8 cellular contexts compared by ENCODE assay signal in the genomic region with DNA sequence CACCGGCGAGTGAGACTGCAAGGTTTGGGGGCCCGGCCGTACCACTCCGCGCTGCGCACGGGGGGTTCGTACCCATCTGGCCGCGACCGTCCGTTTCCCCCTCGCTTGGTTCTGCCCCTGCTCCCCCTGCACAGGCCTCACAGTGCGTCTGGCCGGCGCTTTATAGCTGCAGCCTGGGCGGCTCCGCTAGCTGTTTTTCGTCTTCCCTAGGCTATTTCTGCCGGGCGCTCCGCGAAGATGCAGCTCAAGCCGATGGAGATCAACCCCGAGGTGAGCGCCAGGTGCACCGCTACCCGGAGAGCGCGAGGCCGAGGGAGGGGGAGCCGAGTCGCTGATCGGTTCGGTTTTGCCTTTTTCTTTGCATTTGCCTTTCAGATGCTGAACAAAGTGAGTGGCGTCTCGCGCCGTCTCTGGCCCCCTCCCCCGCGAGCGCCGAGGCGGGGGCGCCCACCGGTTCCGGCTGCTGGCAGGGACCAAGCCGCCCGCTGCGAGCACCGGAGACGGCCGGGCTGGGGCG. TPM values are rescaled to one million over a fixed set of nuclear protein-coding genes. Genes with fewer than 3 reads are reported as not detected.
A peak's percentile ranks its signal among the peaks of the same experiment; 100 is the strongest.
DNase-seq lines count a peak whose midpoint lies in the region; ATAC-seq and TF ChIP-seq lines count a peak whose summit lies in the region.

A gene (plus strand): TSS at position 189 of the 517 bp plus-strand sequence. CDS start 49 bp downstream, at position 238.

- CTCF ChIA-PET in activated CD4-positive, alpha-beta T cell treated with anti-CD3 and anti-CD28 coated beads for 36 hours (lab: Charles Lee), result interaction anchor here (0.6 to 1.2 kb wide), 2 partner anchors 43 kb away, joined by 3 read pairs; a partner anchor contains a TSS

- no peaks in the 10 kb centered on the region for H3K36me3 ChIP-seq in ovary

- TF ChIP-seq CTCF in ovary (IDR thresholded peaks at IDR 0.05), result no peak

- H3K36me3 Mint-ChIP-seq in activated CD4-positive, alpha-beta T cell treated with anti-CD3 and anti-CD28 coated beads for 36 hours (ENCODE audit: low read depth), result no peaks in the 10 kb centered on the region

- intact Hi-C loops in activated CD4-positive, alpha-beta T cell treated with anti-CD3 and anti-CD28 coated beads for 36 hours (cut with DNase I, micrococcal nuclease), result loop anchor here in 1 of 2 experiments (2.0 kb wide), 1 partner anchor 40 kb away; no protein-coding TSS in a partner anchor
- intact Hi-C loops in left cardiac atrium (cut with DNase I) (no loop called here), ovary (cut with DNase I) (no loop called here)

- no peaks in the 10 kb centered on the region for H3K9me3 ChIP-seq in ovary

- POLR2A ChIA-PET in activated CD4-positive, alpha-beta T cell treated with anti-CD3 and anti-CD28 coated beads for 36 hours (lab: Charles Lee), result no interaction called here

- peaks cover 11% of the 10 kb centered on the region for H3K4me1 ChIP-seq in ovary (ENCODE audit: insufficient read depth)

- no peak for TF ChIP-seq EP300 in ovary (IDR thresholded peaks at IDR 0.05)

- ATAC-seq in activated CD4-positive, alpha-beta T cell treated with anti-CD3 and anti-CD28 coated beads for 36 hours, result peak; percentile 50
- peak; percentile 47 for ATAC-seq in HG02938 (IDR thresholded peaks at IDR 0.05; ENCODE audit: unreplicated experiment)
- peak; percentile 74 to 88 for ATAC-seq in left cardiac atrium

- H3K4me1 Mint-ChIP-seq in activated CD4-positive, alpha-beta T cell treated with anti-CD3 and anti-CD28 coated beads for 36 hours, result peaks cover 6% of the 10 kb centered on the region

- H3K27me3 ChIP-seq in ovary, result no peaks in the 10 kb centered on the region

- H3K27ac ChIP-seq in ovary, result peak within 1 kb of the TSS in 1 of 2 donors; percentile 1

- DNase-seq in activated CD4-positive, alpha-beta T cell treated with anti-CD3 and anti-CD28 coated beads for 36 hours, result no peak
- DNase-seq in activated CD4-positive, alpha-beta T cell treated with anti-CD3 and anti-CD28 coated beads, Interleukin-2, amount 50 U/mL, for 1 hour, result no peak
- DNase-seq in NCI-H2227 treated with DMSO at 0.1 percent for 48 hours (lab: John Stamatoyannopoulos, UW) (peak; percentile 90), amygdala (lab: John Stamatoyannopoulos, UW) (peak in 54 of 56 donors; percentile 13 to 91 (median 70)), left cardiac atrium (peak; percentile 59), ovary (peak; percentile 68 to 77 (median 74))
- DNase-seq in stimulated activated naive CD4-positive, alpha-beta T cell (lab: John Stamatoyannopoulos, UW), result no peak

- no peak within 1 kb of the TSS for H3K27ac Mint-ChIP-seq in activated CD4-positive, alpha-beta T cell treated with anti-CD3 and anti-CD28 coated beads for 36 hours

- H3K9me3 Mint-ChIP-seq in activated CD4-positive, alpha-beta T cell treated with anti-CD3 and anti-CD28 coated beads for 36 hours (ENCODE audit: low read depth), result no peaks in the 10 kb centered on the region

- peak; percentile 14 for TF ChIP-seq POLR2A in ovary (IDR thresholded peaks at IDR 0.05)

- H3K4me3 ChIP-seq in ovary, result peak within 1 kb of the TSS; percentile 41

- H3K27me3 Mint-ChIP-seq in activated CD4-positive, alpha-beta T cell treated with anti-CD3 and anti-CD28 coated beads for 36 hours, result peaks cover 50% of the 10 kb centered on the region

- H3K4me3 Mint-ChIP-seq in activated CD4-positive, alpha-beta T cell treated with anti-CD3 and anti-CD28 coated beads for 36 hours, result peak within 1 kb of the TSS; percentile 60

- 0 to 2% (median 1%) methylated on average over 53 to 55 of the region's 55 CpGs for WGBS in ovary, 3 donors

RNA-seq across cellular contexts. Expression of the gene that starts here (rescaled TPM):
- 1 to 10 TPM; 1.5 to 1.7 TPM for total RNA-seq in activated CD4-positive, alpha-beta T cell treated with anti-CD3 and anti-CD28 coated beads for 36 hours
- total RNA-seq in left cardiac atrium (10 to 100 TPM; 23.1 to 26.4 TPM), ovary (100 to 1,000 TPM in 2 of 7 donors, 10 to 100 TPM in 5; 35.3 to 140 (median 54.4) TPM)
- 100 to 1,000 TPM; 116 to 172 TPM for polyA plus RNA-seq in ovary

Comparison
In these comparisons a context has a peak if more than half of its experiments do, and no peak if none do; other contexts are left out.
1. RNA of the gene that starts here (total RNA-seq): 35.3 to 140 TPM in ovary and 23.1 to 26.4 TPM in left cardiac atrium; 1.5 to 1.7 TPM in activated CD4-positive, alpha-beta T cell treated with anti-CD3 and anti-CD28 coated beads for 36 hours; every median in the first group is over 4 times any median in the second.
2. DNase-seq: peak in NCI-H2227 treated with DMSO at 0.1 percent for 48 hours (single experiment), amygdala (54 of 56), left cardiac atrium (single experiment) and ovary (5 of 5); none in activated CD4-positive, alpha-beta T cell treated with anti-CD3 and anti-CD28 coated beads for 36 hours (single experiment), activated CD4-positive, alpha-beta T cell treated with anti-CD3 and anti-CD28 coated beads, Interleukin-2, amount 50 U/mL, for 1 hour (single experiment) and stimulated activated naive CD4-positive, alpha-beta T cell (0 of 6).
3. Peak in every context shown above with its lines, with median percentiles within 50 percentile points of each other: ATAC-seq.